ENCODE assay signal across 7 cellular contexts in genomic region chr11:35138949-35139881, GRCh38. TPM values are rescaled to one million over a fixed set of nuclear protein-coding genes. Genes with fewer than 3 reads are reported as not detected.
A peak's percentile ranks its signal among the peaks of the same experiment; 100 is the strongest.
DNase-seq lines count a peak whose midpoint lies in the region; ATAC-seq and TF ChIP-seq lines count a peak whose summit lies in the region.

CD44 (plus strand) TSS chr11:35139171; CDS start chr11:35139304, 133 bp downstream.

- H3K79me1 ChIP-seq in neuronal stem cell (ENCODE audit: low read depth, low read length) = no peaks in the 10 kb centered on the region

- H3K9me3 ChIP-seq in neuronal stem cell (replicated peaks in 1 of 2; ENCODE audit: control insufficient read depth in 2 of 2, insufficient read depth in 1 of 2, low read depth in 1 of 2, low read length in 2 of 2) = peaks cover 0 to 3% of the 10 kb centered on the region in 2 donors
- H3K9me3 ChIP-seq in testis = no peaks in the 10 kb centered on the region

- H3K4ac ChIP-seq in neuronal stem cell (ENCODE audit: low read length) = no peak within 1 kb of the TSS

- no peak within 1 kb of the TSS for H4K8ac ChIP-seq in neuronal stem cell (ENCODE audit: low read depth, low read length)

- WGBS in neuronal stem cell (ENCODE audit: extremely low coverage in 2 of 2, insufficient read length in 2 of 2, insufficient replicate concordance in 1 of 2), 2 donors = no CpG with 5 or more reads among the region's 59 CpGs
- 1% methylated on average over 35 to 59 of the region's 59 CpGs for WGBS in testis, 2 donors

- H3K18ac ChIP-seq in neuronal stem cell (ENCODE audit: low read length) = peak within 1 kb of the TSS; percentile 76

- H3K9me3 Mint-ChIP-seq in activated T-helper 2 cell treated with anti-CD3 and anti-CD28 coated beads, Interferon-gamma antibody, Interleukin-2, Interleukin-4, amounts not matched to agents 10 μg/mL and 5 μg/mL and 100 μg/mL, durations not matched to agents 14 hours and 24 hours and 36 hours = no peaks in the 10 kb centered on the region

- peak within 1 kb of the TSS; percentile 58 for H2BK120ac ChIP-seq in neuronal stem cell (ENCODE audit: low read depth, low read length)

- no peak for TF ChIP-seq CTCF in testis (IDR thresholded peaks at IDR 0.05)

- H3K27ac ChIP-seq in neuronal stem cell (replicated peaks; ENCODE audit: low read length) = no peak within 1 kb of the TSS
- peak within 1 kb of the TSS in 1 of 2 donors; percentile 38 for H3K27ac ChIP-seq in testis

- peak within 1 kb of the TSS; percentile 94 for H2AFZ ChIP-seq in neuronal stem cell (ENCODE audit: low read length)

- H2BK12ac ChIP-seq in neuronal stem cell (ENCODE audit: low read length) = peak within 1 kb of the TSS; percentile 65

- H2AK5ac ChIP-seq in neuronal stem cell (ENCODE audit: low read depth, low read length) = no peak within 1 kb of the TSS

- no peak within 1 kb of the TSS for H4K91ac ChIP-seq in neuronal stem cell (ENCODE audit: low read depth, low read length, poor library complexity)

- H3K36me3 ChIP-seq in neuronal stem cell (replicated peaks in 1 of 2; ENCODE audit: control insufficient read depth in 2 of 2, insufficient read depth in 2 of 2, low read length in 2 of 2) (no peaks in the 10 kb centered on the region), testis (ENCODE audit: low read depth, missing control alignments) (no peaks in the 10 kb centered on the region)

- peak; percentile 47 for ATAC-seq in GM18502 (IDR thresholded peaks at IDR 0.05; ENCODE audit: poor library complexity, unreplicated experiment)
- ATAC-seq in HG02885 (IDR thresholded peaks at IDR 0.05; ENCODE audit: poor library complexity, unreplicated experiment) = peak; percentile 38

- peak within 1 kb of the TSS; percentile 87 for H3K27ac Mint-ChIP-seq in activated T-helper 2 cell treated with anti-CD3 and anti-CD28 coated beads, Interferon-gamma antibody, Interleukin-2, Interleukin-4, amounts not matched to agents 10 μg/mL and 5 μg/mL and 100 μg/mL, durations not matched to agents 14 hours and 24 hours and 36 hours

- H3K4me3 ChIP-seq in neuronal stem cell (ENCODE audit: low read length in 2 of 2) = peak within 1 kb of the TSS; percentile 48 to 83
- H3K4me3 ChIP-seq in testis = peak within 1 kb of the TSS; percentile 54 to 57

- H3K27me3 ChIP-seq in neuronal stem cell (ENCODE audit: control insufficient read depth in 3 of 3, insufficient read depth in 3 of 3, low read depth in 1 of 3, low read length in 3 of 3) (peaks cover 11 to 41% (median 29%) of the 10 kb centered on the region in 3 experiments), testis (no peaks in the 10 kb centered on the region)

- peak within 1 kb of the TSS; percentile 87 for H3K23ac ChIP-seq in neuronal stem cell (ENCODE audit: low read depth, low read length, poor library complexity)

- H3K14ac ChIP-seq in neuronal stem cell (ENCODE audit: low read length) = no peak within 1 kb of the TSS

- peaks cover 11% of the 10 kb centered on the region for H3K27me3 Mint-ChIP-seq in activated T-helper 2 cell treated with anti-CD3 and anti-CD28 coated beads, Interferon-gamma antibody, Interleukin-2, Interleukin-4, amounts not matched to agents 10 μg/mL and 5 μg/mL and 100 μg/mL, durations not matched to agents 14 hours and 24 hours and 36 hours (ENCODE audit: low read depth)

- H3K4me2 ChIP-seq in neuronal stem cell (ENCODE audit: insufficient read depth, low read length, poor library complexity, severe bottlenecking) = peak within 1 kb of the TSS; percentile 97

- no peak for TF ChIP-seq POLR2A in testis (IDR thresholded peaks at IDR 0.05)

- peak within 1 kb of the TSS; percentile 7 for H2BK5ac ChIP-seq in neuronal stem cell (ENCODE audit: low read length)

- H3K36me3 Mint-ChIP-seq in activated T-helper 2 cell treated with anti-CD3 and anti-CD28 coated beads, Interferon-gamma antibody, Interleukin-2, Interleukin-4, amounts not matched to agents 10 μg/mL and 5 μg/mL and 100 μg/mL, durations not matched to agents 14 hours and 24 hours and 36 hours (ENCODE audit: low read depth) = peaks cover 34% of the 10 kb centered on the region

- peak within 1 kb of the TSS; percentile 84 for H2BK15ac ChIP-seq in neuronal stem cell (ENCODE audit: low read length)

- H3K4me1 Mint-ChIP-seq in activated T-helper 2 cell treated with anti-CD3 and anti-CD28 coated beads, Interferon-gamma antibody, Interleukin-2, Interleukin-4, amounts not matched to agents 10 μg/mL and 5 μg/mL and 100 μg/mL, durations not matched to agents 14 hours and 24 hours and 36 hours (ENCODE audit: low read depth) = peaks cover 50% of the 10 kb centered on the region

- H3K9ac ChIP-seq in neuronal stem cell (ENCODE audit: low read depth, low read length, poor library complexity) = peak within 1 kb of the TSS; percentile 89

- intact Hi-C loops in activated T-helper 2 cell treated with anti-CD3 and anti-CD28 coated beads, Interferon-gamma antibody, Interleukin-2, Interleukin-4, amounts not matched to agents 10 μg/mL and 5 μg/mL and 100 μg/mL, durations not matched to agents 14 hours and 24 hours and 36 hours (cut with micrococcal nuclease) = no loop called here
- intact Hi-C loops in testis (cut with DNase I; ENCODE audit: low total_unique reads) = no loop called here

- DNase-seq in RKO (ENCODE audit: low spot score) = peak; percentile 87
- DNase-seq in activated T-helper 2 cell treated with anti-CD3 and anti-CD28 coated beads, Interferon-gamma antibody, Interleukin-2, Interleukin-4, amounts not matched to agents 10 μg/mL and 5 μg/mL and 100 μg/mL, durations not matched to agents 14 hours and 24 hours and 36 hours (ENCODE audit: low spot score) = peak; percentile 60
- DNase-seq in fibroblast of the conjunctiva (ENCODE audit: low read depth) = peak; percentile 89
- peak; percentile 18 for DNase-seq in neuronal stem cell (ENCODE audit: low spot score)
- peak; percentile 46 for DNase-seq in testis

- peak within 1 kb of the TSS; percentile 87 for H3K4me3 Mint-ChIP-seq in activated T-helper 2 cell treated with anti-CD3 and anti-CD28 coated beads, Interferon-gamma antibody, Interleukin-2, Interleukin-4, amounts not matched to agents 10 μg/mL and 5 μg/mL and 100 μg/mL, durations not matched to agents 14 hours and 24 hours and 36 hours (ENCODE audit: low read depth)

- H3K4me1 ChIP-seq in neuronal stem cell (ENCODE audit: control insufficient read depth in 2 of 2, insufficient read depth in 1 of 2, low read depth in 1 of 2, low read length in 2 of 2) (peaks cover 0 to 2% of the 10 kb centered on the region in 2 donors), testis (no peaks in the 10 kb centered on the region)

RNA-seq across cellular contexts. Expression of gene CD44, which starts in this region (rescaled TPM):
- total RNA-seq in activated T-helper 2 cell treated with anti-CD3 and anti-CD28 coated beads, Interferon-gamma antibody, Interleukin-2, Interleukin-4, amounts not matched to agents 10 μg/mL and 5 μg/mL and 100 μg/mL, durations not matched to agents 14 hours and 24 hours and 36 hours = 232 and 249 TPM in 2 replicates
- 1.6 TPM for polyA plus RNA-seq in neuronal stem cell (2013, experiment 1 of 2)
- 0.75 TPM for polyA plus RNA-seq in neuronal stem cell (2013, experiment 2 of 2)
- 10 to 100 TPM in 1 of 2 donors, 1 to 10 TPM in 1; 4.0 to 13.4 TPM for total RNA-seq in testis
- polyA plus RNA-seq in testis (ENCODE audit: insufficient read depth, low read depth, low replicate concordance) = 44.5 TPM

Comparison
In these comparisons a context has a peak if more than half of its experiments do, and no peak if none do; other contexts are left out.
1. RNA of gene CD44 (total RNA-seq): 232 to 249 TPM in activated T-helper 2 cell treated with anti-CD3 and anti-CD28 coated beads, Interferon-gamma antibody, Interleukin-2, Interleukin-4, amounts not matched to agents 10 μg/mL and 5 μg/mL and 100 μg/mL, durations not matched to agents 14 hours and 24 hours and 36 hours; 4.0 to 13.4 TPM in testis; every median in the first group is over 10 times any median in the second.
2. DNase-seq: peak in every context shown above with its lines; median percentile 89 in fibroblast of the conjunctiva; 87 in RKO; 60 in activated T-helper 2 cell treated with anti-CD3 and anti-CD28 coated beads, Interferon-gamma antibody, Interleukin-2, Interleukin-4, amounts not matched to agents 10 μg/mL and 5 μg/mL and 100 μg/mL, durations not matched to agents 14 hours and 24 hours and 36 hours; 46 in testis; 18 in neuronal stem cell.